Comparison of ENCODE assay signal across 2 cellular contexts in the genomic region with DNA sequence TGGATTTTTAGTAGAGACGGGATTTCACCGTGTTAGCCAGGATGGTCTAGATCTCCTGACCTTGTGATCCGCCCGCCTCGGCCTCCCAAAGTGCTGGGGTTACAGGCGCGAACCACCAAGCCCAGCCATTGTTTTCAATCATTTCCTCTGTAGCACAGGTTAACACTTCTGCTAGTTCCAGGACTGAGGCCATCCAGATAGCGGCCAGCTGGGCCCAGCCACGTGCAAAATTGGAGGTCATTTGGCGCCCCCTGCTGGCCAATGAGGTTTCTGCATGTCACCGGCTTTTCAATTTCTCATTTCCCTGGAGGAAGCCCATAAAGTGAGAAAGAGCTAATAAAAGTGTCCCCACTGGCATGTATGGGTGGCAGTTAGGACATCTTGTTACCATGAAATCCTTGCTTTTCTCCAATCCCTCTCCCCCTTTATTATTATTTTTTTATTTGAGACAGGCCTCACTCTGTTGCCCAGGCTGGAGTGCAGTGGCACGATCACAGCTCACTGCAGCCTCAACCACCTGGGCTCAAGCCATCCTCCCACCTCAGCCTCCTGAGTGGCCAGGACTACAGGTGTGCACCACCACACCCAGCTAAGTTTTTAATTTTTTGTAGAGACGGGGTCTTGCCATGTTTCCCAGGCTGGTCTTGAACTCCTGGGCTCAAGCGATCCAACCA.
TF ChIP-seq lines count a peak whose summit lies in the region.

No MANE protein-coding gene starts in this region.

TF ChIP-seq in GM23338, 12 proteins besides CTCF, POLR2A, EP300 and RAD21:
- peak; percentile 32; the same call in 1 of the 2 replicates for TF ChIP-seq ZNF331 (CRISPR knock-in tag; IDR thresholded peaks at IDR 0.05; ENCODE audit: low read depth)
TF ChIP-seq in GM23338: peak in this region for 1; not testable (repeated sequence) for 11.

TF ChIP-seq in SK-N-SH, 30 proteins besides CTCF, POLR2A, EP300 and RAD21:
- TF ChIP-seq, protein P1, sequence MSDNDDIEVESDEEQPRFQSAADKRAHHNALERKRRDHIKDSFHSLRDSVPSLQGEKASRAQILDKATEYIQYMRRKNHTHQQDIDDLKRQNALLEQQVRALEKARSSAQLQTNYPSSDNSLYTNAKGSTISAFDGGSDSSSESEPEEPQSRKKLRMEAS (IDR thresholded peaks at IDR 0.05; ENCODE audit: low read depth): peak; percentile 76; the same call in 1 of the 2 replicates
- TF ChIP-seq SMC3 (IDR thresholded peaks at IDR 0.05; ENCODE audit: low read depth, low read length) (peak; percentile 100), NRF1 (IDR thresholded peaks at IDR 0.05; ENCODE audit: low read depth, low read length) (0 out of 2 replicates have a peak, but pooled peaks have one; percentile 28), MXI1 (IDR thresholded peaks at IDR 0.05; ENCODE audit: low read depth, low read length) (peak; percentile 59; the same call in 1 of the 2 replicates), FOXM1 (IDR thresholded peaks at IDR 0.05; ENCODE audit: low read depth) (0 out of 2 replicates have a peak, but pooled peaks have one; percentile 15), TCF12 (IDR thresholded peaks at IDR 0.05) (peak; percentile 36; the same call in 1 of the 2 replicates), SIN3A (IDR thresholded peaks at IDR 0.05; ENCODE audit: borderline replicate concordance, low read depth, low read length) (peak; percentile 41; the same call in 1 of the 2 replicates)
